Comparison of ENCODE assay signal across 26 cellular contexts in genomic region chr15:78140296-78140695, GRCh38. TPM values are rescaled to one million over a fixed set of nuclear protein-coding genes. Genes with fewer than 3 reads are reported as not detected.
"Had no signal": no experiment of that assay in that cellular context is flagged by ENCODE, and none has a peak within 500 bp of the region (broad histone marks: within the 10 kb centered on the region; RNA-seq: fewer than 3 reads in every experiment).

No MANE protein-coding gene starts in this region.

- H3K9me3 ChIP-seq: spleen, thoracic aorta, upper lobe of right lung had no signal

- H3K36me3 ChIP-seq: spleen, thoracic aorta, upper lobe of right lung had no signal

- ATAC-seq: activated CD4-positive, alpha-beta T cell treated with anti-CD3 and anti-CD28 coated beads for 36 hours; activated naive CD8-positive, alpha-beta T cell treated with anti-CD3 and anti-CD28 coated beads, Interleukin-2, amount 50 U/mL, for 24 hours; activated T-cell treated with anti-CD3 and anti-CD28 coated beads, Interleukin-2, amount 50 U/mL, for 72 hours; esophagus mucosa; left cardiac atrium; natural killer cell treated with Interleukin-12 subunit alpha and Interleukin-12 subunit beta and Interleukin-15 and Interleukin-18, amount 100 ng/mL, for 72 hours; upper lobe of right lung had no signal

- H3K27me3 ChIP-seq: spleen, upper lobe of right lung had no signal

- H3K27ac ChIP-seq: spleen, thoracic aorta, upper lobe of right lung had no signal

- H3K4me1 ChIP-seq: spleen, upper lobe of right lung had no signal

- H3K4me3 ChIP-seq: spleen, thoracic aorta, upper lobe of right lung had no signal

- DNase-seq: activated B cell treated with CpG ODN at 0.5 μM for 24 hours; activated CD4-positive, alpha-beta T cell treated with anti-CD3 and anti-CD28 coated beads for 36 hours; activated CD4-positive, alpha-beta T cell treated with anti-CD3 and anti-CD28 coated beads, Interleukin-2, amount 50 U/mL, for 4 hours; activated gamma-delta T cell; activated naive CD4-positive, alpha-beta T cell treated with anti-CD3 and anti-CD28 coated beads, Interleukin-2, amount 50 U/mL, for 16 hours; activated naive CD8-positive, alpha-beta T cell treated with anti-CD3 and anti-CD28 coated beads, Interleukin-2, amount 50 U/mL, for 24 hours; activated T-cell treated with anti-CD3 and anti-CD28 coated beads, Interleukin-2, amount 50 U/mL, for 72 hours; cerebellar nuclear complex; effector CD4-positive, alpha-beta T cell; foreskin melanocyte; glutamatergic neuron; islet precursor cell; left cardiac atrium; retina; spleen; stimulated activated CD4-positive, alpha-beta T cell treated with anti-CD3 and anti-CD28 coated beads, Interleukin-4, amount 100 ng/mL, for 1 hour; stimulated activated naive CD4-positive, alpha-beta T cell treated with Interleukin-2 at 50 U/mL for 16 hours; T-helper 9 cell; upper lobe of right lung had no signal

RNA-seq across cellular contexts. Expression of gene SH2D7, which starts 47.9 kb away (rescaled TPM):
- total RNA-seq: activated B cell treated with CpG ODN at 0.5 μM for 24 hours; activated CD4-positive, alpha-beta T cell treated with anti-CD3 and anti-CD28 coated beads for 36 hours; activated T-cell treated with anti-CD3 and anti-CD28 coated beads, Interleukin-2, amount 50 U/mL, for 72 hours; endothelial cell of umbilical vein; esophagus mucosa; left cardiac atrium; lung microvascular endothelial cell; natural killer cell treated with Interleukin-12 subunit alpha and Interleukin-12 subunit beta and Interleukin-15 and Interleukin-18, amount 100 ng/mL, for 72 hours; osteocyte; progenitor cell of endocrine pancreas; spleen; thoracic aorta; upper lobe of right lung had no signal
